1 cellular context compared by ENCODE assay signal in the genomic region with DNA sequence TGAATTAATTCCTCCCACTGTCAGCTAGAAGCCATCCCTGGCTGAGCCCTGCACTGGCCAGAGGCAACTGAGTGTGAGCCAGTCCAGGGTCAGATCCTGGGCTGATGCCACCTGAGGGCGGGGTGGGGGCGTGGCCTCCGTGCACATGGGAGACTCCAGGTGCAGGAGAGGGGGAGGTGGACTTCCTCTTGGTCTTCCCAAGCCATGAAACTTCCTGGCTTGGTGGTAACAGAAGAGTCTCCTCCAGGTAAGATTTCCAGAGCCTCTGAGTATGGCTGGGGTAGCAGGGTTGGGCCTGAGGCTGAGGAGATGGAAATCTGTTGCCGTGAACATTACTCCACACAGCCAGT.
TF ChIP-seq lines count a peak whose summit lies in the region.

No MANE protein-coding gene starts in this region.

TF ChIP-seq in K562, 482 proteins besides CTCF, POLR2A, EP300 and RAD21 (continued from another document):
- TF ChIP-seq, protein P1, sequence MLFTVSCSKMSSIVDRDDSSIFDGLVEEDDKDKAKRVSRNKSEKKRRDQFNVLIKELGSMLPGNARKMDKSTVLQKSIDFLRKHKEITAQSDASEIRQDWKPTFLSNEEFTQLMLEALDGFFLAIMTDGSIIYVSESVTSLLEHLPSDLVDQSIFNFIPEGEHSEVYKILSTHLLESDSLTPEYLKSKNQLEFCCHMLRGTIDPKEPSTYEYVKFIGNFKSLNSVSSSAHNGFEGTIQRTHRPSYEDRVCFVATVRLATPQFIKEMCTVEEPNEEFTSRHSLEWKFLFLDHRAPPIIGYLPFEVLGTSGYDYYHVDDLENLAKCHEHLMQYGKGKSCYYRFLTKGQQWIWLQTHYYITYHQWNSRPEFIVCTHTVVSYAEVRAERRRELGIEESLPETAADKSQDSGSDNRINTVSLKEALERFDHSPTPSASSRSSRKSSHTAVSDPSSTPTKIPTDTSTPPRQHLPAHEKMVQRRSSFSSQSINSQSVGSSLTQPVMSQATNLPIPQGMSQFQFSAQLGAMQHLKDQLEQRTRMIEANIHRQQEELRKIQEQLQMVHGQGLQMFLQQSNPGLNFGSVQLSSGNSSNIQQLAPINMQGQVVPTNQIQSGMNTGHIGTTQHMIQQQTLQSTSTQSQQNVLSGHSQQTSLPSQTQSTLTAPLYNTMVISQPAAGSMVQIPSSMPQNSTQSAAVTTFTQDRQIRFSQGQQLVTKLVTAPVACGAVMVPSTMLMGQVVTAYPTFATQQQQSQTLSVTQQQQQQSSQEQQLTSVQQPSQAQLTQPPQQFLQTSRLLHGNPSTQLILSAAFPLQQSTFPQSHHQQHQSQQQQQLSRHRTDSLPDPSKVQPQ (CRISPR knock-in tag; IDR thresholded peaks at IDR 0.05; ENCODE audit: borderline replicate concordance): no peak
- TF ChIP-seq, protein P2, sequence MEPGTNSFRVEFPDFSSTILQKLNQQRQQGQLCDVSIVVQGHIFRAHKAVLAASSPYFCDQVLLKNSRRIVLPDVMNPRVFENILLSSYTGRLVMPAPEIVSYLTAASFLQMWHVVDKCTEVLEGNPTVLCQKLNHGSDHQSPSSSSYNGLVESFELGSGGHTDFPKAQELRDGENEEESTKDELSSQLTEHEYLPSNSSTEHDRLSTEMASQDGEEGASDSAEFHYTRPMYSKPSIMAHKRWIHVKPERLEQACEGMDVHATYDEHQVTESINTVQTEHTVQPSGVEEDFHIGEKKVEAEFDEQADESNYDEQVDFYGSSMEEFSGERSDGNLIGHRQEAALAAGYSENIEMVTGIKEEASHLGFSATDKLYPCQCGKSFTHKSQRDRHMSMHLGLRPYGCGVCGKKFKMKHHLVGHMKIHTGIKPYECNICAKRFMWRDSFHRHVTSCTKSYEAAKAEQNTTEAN (CRISPR knock-in tag; IDR thresholded peaks at IDR 0.05): no peak
- TF ChIP-seq, protein P3, sequence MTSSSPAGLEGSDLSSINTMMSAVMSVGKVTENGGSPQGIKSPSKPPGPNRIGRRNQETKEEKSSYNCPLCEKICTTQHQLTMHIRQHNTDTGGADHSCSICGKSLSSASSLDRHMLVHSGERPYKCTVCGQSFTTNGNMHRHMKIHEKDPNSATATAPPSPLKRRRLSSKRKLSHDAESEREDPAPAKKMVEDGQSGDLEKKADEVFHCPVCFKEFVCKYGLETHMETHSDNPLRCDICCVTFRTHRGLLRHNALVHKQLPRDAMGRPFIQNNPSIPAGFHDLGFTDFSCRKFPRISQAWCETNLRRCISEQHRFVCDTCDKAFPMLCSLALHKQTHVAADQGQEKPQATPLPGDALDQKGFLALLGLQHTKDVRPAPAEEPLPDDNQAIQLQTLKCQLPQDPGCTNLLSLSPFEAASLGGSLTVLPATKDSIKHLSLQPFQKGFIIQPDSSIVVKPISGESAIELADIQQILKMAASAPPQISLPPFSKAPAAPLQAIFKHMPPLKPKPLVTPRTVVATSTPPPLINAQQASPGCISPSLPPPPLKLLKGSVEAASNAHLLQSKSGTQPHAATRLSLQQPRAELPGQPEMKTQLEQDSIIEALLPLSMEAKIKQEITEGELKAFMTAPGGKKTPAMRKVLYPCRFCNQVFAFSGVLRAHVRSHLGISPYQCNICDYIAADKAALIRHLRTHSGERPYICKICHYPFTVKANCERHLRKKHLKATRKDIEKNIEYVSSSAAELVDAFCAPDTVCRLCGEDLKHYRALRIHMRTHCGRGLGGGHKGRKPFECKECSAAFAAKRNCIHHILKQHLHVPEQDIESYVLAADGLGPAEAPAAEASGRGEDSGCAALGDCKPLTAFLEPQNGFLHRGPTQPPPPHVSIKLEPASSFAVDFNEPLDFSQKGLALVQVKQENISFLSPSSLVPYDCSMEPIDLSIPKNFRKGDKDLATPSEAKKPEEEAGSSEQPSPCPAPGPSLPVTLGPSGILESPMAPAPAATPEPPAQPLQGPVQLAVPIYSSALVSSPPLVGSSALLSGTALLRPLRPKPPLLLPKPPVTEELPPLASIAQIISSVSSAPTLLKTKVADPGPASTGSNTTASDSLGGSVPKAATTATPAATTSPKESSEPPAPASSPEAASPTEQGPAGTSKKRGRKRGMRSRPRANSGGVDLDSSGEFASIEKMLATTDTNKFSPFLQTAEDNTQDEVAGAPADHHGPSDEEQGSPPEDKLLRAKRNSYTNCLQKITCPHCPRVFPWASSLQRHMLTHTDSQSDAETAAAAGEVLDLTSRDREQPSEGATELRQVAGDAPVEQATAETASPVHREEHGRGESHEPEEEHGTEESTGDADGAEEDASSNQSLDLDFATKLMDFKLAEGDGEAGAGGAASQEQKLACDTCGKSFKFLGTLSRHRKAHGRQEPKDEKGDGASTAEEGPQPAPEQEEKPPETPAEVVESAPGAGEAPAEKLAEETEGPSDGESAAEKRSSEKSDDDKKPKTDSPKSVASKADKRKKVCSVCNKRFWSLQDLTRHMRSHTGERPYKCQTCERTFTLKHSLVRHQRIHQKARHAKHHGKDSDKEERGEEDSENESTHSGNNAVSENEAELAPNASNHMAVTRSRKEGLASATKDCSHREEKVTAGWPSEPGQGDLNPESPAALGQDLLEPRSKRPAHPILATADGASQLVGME (CRISPR knock-in tag; IDR thresholded peaks at IDR 0.05): no peak
- TF ChIP-seq HNRNPUL1 (IDR thresholded peaks at IDR 0.05; ENCODE audit: low read length) (no peak), TCFL5 (CRISPR knock-in tag; conservative IDR thresholded peaks at IDR 0.05) (no peak), ZNF668 (CRISPR knock-in tag; IDR thresholded peaks at IDR 0.05) (no peak)
TF ChIP-seq in K562: peak in this region for 0.
